ENCODE assay signal across 10 cellular contexts in genomic region chr6:44667226-44667625, GRCh38.
DNase-seq lines count a peak whose midpoint lies in the region; ATAC-seq and TF ChIP-seq lines count a peak whose summit lies in the region.
"Had no signal": no experiment of that assay in that cellular context is flagged by ENCODE, and none has a peak within 500 bp of the region (broad histone marks: within the 10 kb centered on the region; RNA-seq: fewer than 3 reads in every experiment).

No MANE protein-coding gene starts in this region.

- H3K27me3 ChIP-seq in sigmoid colon, result no peaks in the 10 kb centered on the region
- H3K27me3 ChIP-seq: ovary had no signal

- no peak for TF ChIP-seq EP300 in sigmoid colon (IDR thresholded peaks at IDR 0.05)

- no peaks in the 10 kb centered on the region for H3K9me3 Mint-ChIP-seq in activated T-helper 2 cell treated with anti-CD3 and anti-CD28 coated beads, Interferon-gamma antibody, Interleukin-2, Interleukin-4, amounts not matched to agents 10 μg/mL and 5 μg/mL and 100 μg/mL, durations not matched to agents 14 hours and 24 hours and 36 hours
- no peaks in the 10 kb centered on the region for H3K9me3 Mint-ChIP-seq in activated naive CD4-positive, alpha-beta T cell treated with anti-CD3 and anti-CD28 coated beads, Interleukin-2, amount 50 U/mL, for 72 hours

- DNase-seq in foreskin fibroblast (peak; percentile 68 to 82), sigmoid colon (no peak), NCI-H510A (lab: John Stamatoyannopoulos, UW) (no peak), inferior parietal cortex (ENCODE audit: extremely low spot score) (no peak)
- no peak for DNase-seq in activated T-helper 2 cell treated with anti-CD3 and anti-CD28 coated beads, Interferon-gamma antibody, Interleukin-2, Interleukin-4, amounts not matched to agents 10 μg/mL and 5 μg/mL and 100 μg/mL, durations not matched to agents 14 hours and 24 hours and 36 hours (ENCODE audit: low spot score)
- DNase-seq in activated naive CD4-positive, alpha-beta T cell treated with anti-CD3 and anti-CD28 coated beads, Interleukin-2, amount 50 U/mL, for 72 hours (ENCODE audit: low spot score in 2 of 2), result no peak
- DNase-seq: ovary had no signal

- peaks cover 0 to 21% (median 7%) of the 10 kb centered on the region in 4 donors for H3K4me1 ChIP-seq in sigmoid colon

- ATAC-seq in GM19395 (IDR thresholded peaks at IDR 0.05; ENCODE audit: unreplicated experiment), result peak; percentile 23
- ATAC-seq in SK-N-SH treated with all-trans-retinoic acid at 6 μM for 48 hours, result peak; percentile 82
- no peak for ATAC-seq in activated naive CD4-positive, alpha-beta T cell treated with anti-CD3 and anti-CD28 coated beads, Interleukin-2, amount 50 U/mL, for 72 hours
- ATAC-seq: activated CD4-positive, CD25-positive, alpha-beta regulatory T cell treated with anti-CD3 and anti-CD28 coated beads, Interleukin-2, amount 50 U/mL, for 24 hours had no signal

- TF ChIP-seq CTCF in foreskin fibroblast (IDR thresholded peaks at IDR 0.05; ENCODE audit: low read depth, low read length), result no peak
- TF ChIP-seq CTCF in sigmoid colon (IDR thresholded peaks at IDR 0.05), result no peak

- H3K27ac ChIP-seq in sigmoid colon, result peak overlapping the region in 3 of 4 donors; percentile 0 to 40 (median 0)
- H3K27ac ChIP-seq: ovary had no signal

- intact Hi-C loops in sigmoid colon (cut with DNase I), result no loop called here
- intact Hi-C loops in activated T-helper 2 cell treated with anti-CD3 and anti-CD28 coated beads, Interferon-gamma antibody, Interleukin-2, Interleukin-4, amounts not matched to agents 10 μg/mL and 5 μg/mL and 100 μg/mL, durations not matched to agents 14 hours and 24 hours and 36 hours (cut with micrococcal nuclease), result no loop called here

- TF ChIP-seq POLR2A in sigmoid colon (IDR thresholded peaks at IDR 0.05), result no peak

- H3K4me3 ChIP-seq in foreskin fibroblast (ENCODE audit: low read depth in 1 of 2, low read length in 2 of 2) (no peak overlapping the region), sigmoid colon (no peak overlapping the region)
- H3K4me3 ChIP-seq: ovary had no signal

- H3K36me3 ChIP-seq in sigmoid colon, result no peaks in the 10 kb centered on the region
- H3K36me3 ChIP-seq: ovary had no signal

- H3K36me3 Mint-ChIP-seq in activated T-helper 2 cell treated with anti-CD3 and anti-CD28 coated beads, Interferon-gamma antibody, Interleukin-2, Interleukin-4, amounts not matched to agents 10 μg/mL and 5 μg/mL and 100 μg/mL, durations not matched to agents 14 hours and 24 hours and 36 hours (ENCODE audit: low read depth), result no peaks in the 10 kb centered on the region
- H3K36me3 Mint-ChIP-seq in activated naive CD4-positive, alpha-beta T cell treated with anti-CD3 and anti-CD28 coated beads, Interleukin-2, amount 50 U/mL, for 72 hours, result no peaks in the 10 kb centered on the region

- H3K4me3 Mint-ChIP-seq in activated T-helper 2 cell treated with anti-CD3 and anti-CD28 coated beads, Interferon-gamma antibody, Interleukin-2, Interleukin-4, amounts not matched to agents 10 μg/mL and 5 μg/mL and 100 μg/mL, durations not matched to agents 14 hours and 24 hours and 36 hours (ENCODE audit: low read depth), result no peak overlapping the region

- peaks cover 3% of the 10 kb centered on the region for H3K27me3 Mint-ChIP-seq in activated T-helper 2 cell treated with anti-CD3 and anti-CD28 coated beads, Interferon-gamma antibody, Interleukin-2, Interleukin-4, amounts not matched to agents 10 μg/mL and 5 μg/mL and 100 μg/mL, durations not matched to agents 14 hours and 24 hours and 36 hours (ENCODE audit: low read depth)

- no peak overlapping the region for H3K27ac Mint-ChIP-seq in activated T-helper 2 cell treated with anti-CD3 and anti-CD28 coated beads, Interferon-gamma antibody, Interleukin-2, Interleukin-4, amounts not matched to agents 10 μg/mL and 5 μg/mL and 100 μg/mL, durations not matched to agents 14 hours and 24 hours and 36 hours
- no peak overlapping the region for H3K27ac Mint-ChIP-seq in activated naive CD4-positive, alpha-beta T cell treated with anti-CD3 and anti-CD28 coated beads, Interleukin-2, amount 50 U/mL, for 72 hours

- WGBS in sigmoid colon, 2 donors, result 70 to 80% methylated on average over 3 of the region's 3 CpGs

- peaks cover 10% of the 10 kb centered on the region for H3K4me1 Mint-ChIP-seq in activated T-helper 2 cell treated with anti-CD3 and anti-CD28 coated beads, Interferon-gamma antibody, Interleukin-2, Interleukin-4, amounts not matched to agents 10 μg/mL and 5 μg/mL and 100 μg/mL, durations not matched to agents 14 hours and 24 hours and 36 hours (ENCODE audit: low read depth)

- no peaks in the 10 kb centered on the region for H3K9me3 ChIP-seq in sigmoid colon
- H3K9me3 ChIP-seq: ovary had no signal

TF ChIP-seq in SK-N-SH treated with all-trans-retinoic acid at 6 μM for 48 hours, 23 proteins besides CTCF, POLR2A, EP300 and RAD21:
- no peak for TF ChIP-seq BACH2 (CRISPR knock-in tag; IDR thresholded peaks at IDR 0.05; ENCODE audit: borderline replicate concordance)
- peak; percentile 54 for TF ChIP-seq CREB5 (CRISPR knock-in tag; IDR thresholded peaks at IDR 0.05; ENCODE audit: low read depth)
- peak; percentile 77; the same call in 1 of the 2 replicates for TF ChIP-seq PATZ1 (CRISPR knock-in tag; IDR thresholded peaks at IDR 0.05; ENCODE audit: borderline replicate concordance)
- TF ChIP-seq GLIS3 (CRISPR knock-in tag; IDR thresholded peaks at IDR 0.05), result 0 out of 2 replicates have a peak, but pooled peaks have one; percentile 69
- peak; percentile 42; the same call in 1 of the 2 replicates for TF ChIP-seq TOX (CRISPR knock-in tag; IDR thresholded peaks at IDR 0.05; ENCODE audit: borderline replicate concordance)
- TF ChIP-seq ZFP30 (CRISPR knock-in tag; IDR thresholded peaks at IDR 0.05), result no peak
- TF ChIP-seq ISL1 (CRISPR knock-in tag; IDR thresholded peaks at IDR 0.05), result peak; percentile 94

Comparison
In these comparisons a context has a peak if more than half of its experiments do, and no peak if none do; other contexts are left out.
1. ATAC-seq: peak in GM19395 (single experiment) and SK-N-SH treated with all-trans-retinoic acid at 6 μM for 48 hours (single experiment); none in activated naive CD4-positive, alpha-beta T cell treated with anti-CD3 and anti-CD28 coated beads, Interleukin-2, amount 50 U/mL, for 72 hours (0 of 2).
2. DNase-seq: peak in foreskin fibroblast (2 of 2); none in sigmoid colon (single experiment), activated T-helper 2 cell treated with anti-CD3 and anti-CD28 coated beads, Interferon-gamma antibody, Interleukin-2, Interleukin-4, amounts not matched to agents 10 μg/mL and 5 μg/mL and 100 μg/mL, durations not matched to agents 14 hours and 24 hours and 36 hours (single experiment), NCI-H510A (single experiment), inferior parietal cortex (single experiment) and activated naive CD4-positive, alpha-beta T cell treated with anti-CD3 and anti-CD28 coated beads, Interleukin-2, amount 50 U/mL, for 72 hours (0 of 2).